In the genomic region with DNA sequence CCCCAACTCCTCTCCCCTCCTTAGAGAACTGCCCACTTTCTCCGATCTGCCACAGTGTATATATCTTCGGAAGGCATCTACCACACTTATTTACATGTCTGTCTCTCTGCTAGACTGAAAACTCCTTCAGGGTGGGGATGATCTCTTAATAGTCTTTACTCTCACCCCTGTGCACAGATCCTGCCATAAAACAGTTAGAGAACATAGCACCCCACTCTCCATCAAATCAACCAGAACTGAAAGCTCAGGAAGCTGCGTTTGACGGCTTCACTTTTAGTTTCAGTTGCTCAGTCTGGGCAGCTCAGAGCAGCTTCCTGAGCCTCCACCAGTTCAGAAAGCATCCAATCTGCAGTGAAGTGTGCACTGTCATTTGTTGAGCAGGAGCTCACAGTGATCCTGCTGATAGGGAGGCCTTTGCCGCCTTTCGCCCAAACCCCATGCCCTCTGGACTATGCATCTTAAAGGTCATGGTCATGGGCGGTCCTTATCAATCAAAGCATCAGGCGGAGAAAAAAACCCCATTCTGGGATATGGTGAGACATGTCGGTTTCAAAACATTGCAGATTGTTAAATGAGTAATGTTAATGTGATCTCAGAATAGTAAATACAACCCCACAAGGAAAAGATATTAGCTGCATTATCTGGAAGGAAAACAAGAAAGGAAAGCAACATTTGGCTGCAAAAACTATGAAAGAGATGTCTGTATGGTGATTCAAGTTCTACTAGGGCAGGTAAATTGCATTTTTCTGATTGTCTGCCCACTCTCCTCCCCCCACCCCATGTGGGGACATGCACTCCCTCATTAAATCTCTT, we compare ENCODE assay signal across 8 cellular contexts.
DNase-seq lines count a peak whose midpoint lies in the region; ATAC-seq and TF ChIP-seq lines count a peak whose summit lies in the region.

No MANE protein-coding gene starts in this region.

- no peak for TF ChIP-seq POLR2A in IMR-90 (IDR thresholded peaks at IDR 0.05; ENCODE audit: low read depth, low read length)

- peak overlapping the region; percentile 35; the same call in 1 of the 2 replicates for H3K27ac ChIP-seq in IMR-90 (ENCODE audit: insufficient read depth, low read length)

- DNase-seq in AG09309 (ENCODE audit: low read depth) (no peak), IMR-90 (peak; percentile 61), fibroblast of mammary gland (ENCODE audit: low read depth) (peak; percentile 44), mesothelial cell of epicardium (ENCODE audit: low spot score in 2 of 2, unreplicated experiment in 2 of 2) (no peak), NCI-H146 treated with DMSO at 0.1 percent for 48 hours (lab: John Stamatoyannopoulos, UW; ENCODE audit: unreplicated experiment) (no peak)
- peak; percentile 90 for DNase-seq in activated CD8-positive, alpha-beta T cell treated with anti-CD3 and anti-CD28 coated beads for 36 hours
- DNase-seq in stimulated activated CD4-positive, alpha-beta T cell treated with anti-CD3 and anti-CD28 coated beads, Interleukin-12 subunit alpha, Interleukin-12 subunit beta, amount 100 ng/mL, for 48 hours (ENCODE audit: low read depth in 2 of 3, low spot score in 1 of 3), result peak; percentile 60 to 76 (median 61)

- H3K27me3 ChIP-seq in IMR-90 (ENCODE audit: control insufficient read depth, insufficient read depth, low read length), result no peaks in the 10 kb centered on the region

- peak overlapping the region; percentile 92 for H3K4me2 ChIP-seq in IMR-90 (ENCODE audit: low read depth, low read length)

- peak overlapping the region; percentile 78; the same call in 1 of the 2 replicates for H3K56ac ChIP-seq in IMR-90 (ENCODE audit: extremely low read depth, insufficient read depth, low read length)

- TF ChIP-seq RAD21 in IMR-90 (IDR thresholded peaks at IDR 0.05; ENCODE audit: low read length), result no peak

- H3K79me1 ChIP-seq in IMR-90 (ENCODE audit: low read depth in 1 of 2, low read length in 2 of 2), result no peaks in the 10 kb centered on the region

- peak overlapping the region; percentile 50; the same call in 1 of the 2 replicates for H3K23ac ChIP-seq in IMR-90 (ENCODE audit: low read depth, low read length)

- H2AK5ac ChIP-seq in IMR-90 (ENCODE audit: low read depth, low read length), result no peak overlapping the region

- H3K9me3 ChIP-seq in IMR-90 (ENCODE audit: control insufficient read depth, insufficient read depth, low read length), result no peaks in the 10 kb centered on the region

- peak overlapping the region; percentile 83 for H3K14ac ChIP-seq in IMR-90 (replicated peaks; ENCODE audit: low read depth, low read length)

- H3K9me3 Mint-ChIP-seq in activated CD8-positive, alpha-beta T cell treated with anti-CD3 and anti-CD28 coated beads for 36 hours, result no peaks in the 10 kb centered on the region
- no peaks in the 10 kb centered on the region for H3K9me3 Mint-ChIP-seq in mesothelial cell of epicardium

- H3K4me3 Mint-ChIP-seq in activated CD8-positive, alpha-beta T cell treated with anti-CD3 and anti-CD28 coated beads for 36 hours, result no peak overlapping the region
- no peak overlapping the region for H3K4me3 Mint-ChIP-seq in mesothelial cell of epicardium

- H2BK120ac ChIP-seq in IMR-90 (ENCODE audit: low read depth, low read length), result peak overlapping the region; percentile 80

- TF ChIP-seq CTCF in AG09309 (IDR thresholded peaks at IDR 0.05; ENCODE audit: control insufficient read depth, insufficient read depth, low read depth, low read length, missing control alignments) (no peak), IMR-90 (conservative IDR thresholded peaks at IDR 0.05; ENCODE audit: low read depth, low read length) (no peak), fibroblast of mammary gland (conservative IDR thresholded peaks at IDR 0.05; ENCODE audit: control insufficient read depth, insufficient read depth, low read depth, low read length) (no peak), mesothelial cell of epicardium (IDR thresholded peaks at IDR 0.05; ENCODE audit: unreplicated experiment) (no peak)
- no peak for TF ChIP-seq CTCF in activated CD8-positive, alpha-beta T cell treated with anti-CD3 and anti-CD28 coated beads for 36 hours (IDR thresholded peaks at IDR 0.05)

- H2BK20ac ChIP-seq in IMR-90 (ENCODE audit: low read depth, low read length), result peak overlapping the region; percentile 76; the same call in 1 of the 2 replicates

- peak overlapping the region; percentile 84 for H4K5ac ChIP-seq in IMR-90 (ENCODE audit: low read depth, low read length)

- dilution Hi-C loops in IMR-90 (cut with HindIII; ENCODE audit: low sequenced_read_pairs, unreplicated experiment), result no loop called here

- peak overlapping the region; percentile 74; the same call in 1 of the 3 replicates for H2BK15ac ChIP-seq in IMR-90 (ENCODE audit: low read depth, low read length)

- H3K4me1 ChIP-seq in IMR-90 (ENCODE audit: control insufficient read depth, insufficient read depth, low read length), result peaks cover 4% of the 10 kb centered on the region; the same call in 1 of the 2 replicates

- peak overlapping the region; percentile 52 to 78; a peak in 3 of 4 replicates for H4K8ac ChIP-seq in IMR-90 (ENCODE audit: low read depth in 2 of 2, low read length in 2 of 2)

- in situ Hi-C loops in IMR-90 (cut with MboI; ENCODE audit: low sequenced_read_pairs), result no loop called here

- peak overlapping the region; percentile 85 for H2AFZ ChIP-seq in IMR-90 (replicated peaks; ENCODE audit: low read length, poor library complexity)

- H3K36me3 Mint-ChIP-seq in activated CD8-positive, alpha-beta T cell treated with anti-CD3 and anti-CD28 coated beads for 36 hours (ENCODE audit: low read depth), result no peaks in the 10 kb centered on the region
- H3K36me3 Mint-ChIP-seq in mesothelial cell of epicardium, result no peaks in the 10 kb centered on the region

- no peak overlapping the region for H3K27ac Mint-ChIP-seq in activated CD8-positive, alpha-beta T cell treated with anti-CD3 and anti-CD28 coated beads for 36 hours
- H3K27ac Mint-ChIP-seq in mesothelial cell of epicardium, result no peak overlapping the region

- H3K4ac ChIP-seq in IMR-90 (ENCODE audit: low read depth, low read length), result peak overlapping the region; percentile 68

- peaks cover 25% of the 10 kb centered on the region for H3K4me1 Mint-ChIP-seq in activated CD8-positive, alpha-beta T cell treated with anti-CD3 and anti-CD28 coated beads for 36 hours (ENCODE audit: low read depth)
- no peaks in the 10 kb centered on the region for H3K4me1 Mint-ChIP-seq in mesothelial cell of epicardium

- POLR2A ChIA-PET in IMR-90 (lab: Charles Lee; ENCODE audit: unreplicated experiment), result interaction anchor here (0.5 to 0.6 kb wide), 2 partner anchors 401 to 975 kb away, joined by 3 to 4 read pairs; no protein-coding TSS in a partner anchor
- POLR2A ChIA-PET in activated CD8-positive, alpha-beta T cell treated with anti-CD3 and anti-CD28 coated beads for 36 hours (lab: Charles Lee), result interaction anchor here (0.6 to 3.5 kb wide), 14 partner anchors 9 to 180 kb away, joined by 3 to 18 read pairs (median 4); a partner anchor contains a TSS

- peak overlapping the region; percentile 86 for H2BK5ac ChIP-seq in IMR-90 (ENCODE audit: low read depth, low read length, poor library complexity, severe bottlenecking)

- peak overlapping the region; percentile 30; the same call in 1 of the 2 replicates for H4K91ac ChIP-seq in IMR-90 (ENCODE audit: insufficient read depth, low read depth, low read length)

- no peaks in the 10 kb centered on the region for H4K20me1 ChIP-seq in IMR-90 (ENCODE audit: insufficient read depth, low read length)

- no TSS peak for BruUV-seq in IMR-90 (replicated peaks; lab: Mats Ljungman, UMichigan)

- WGBS in IMR-90 (ENCODE audit: extremely low coverage in 2 of 2, insufficient read length in 1 of 2), 2 experiments, result 0% methylated on average over 2 of the region's 9 CpGs; no CpG with 5 or more reads in 1 of the 2 experiments

- ATAC-seq in GM21360 (IDR thresholded peaks at IDR 0.05; ENCODE audit: unreplicated experiment) (peak; percentile 50), IMR-90 (ENCODE audit: low read depth) (peak; percentile 92)
- ATAC-seq in activated CD8-positive, alpha-beta T cell treated with anti-CD3 and anti-CD28 coated beads for 36 hours, result peak; percentile 93

- H3K9me1 ChIP-seq in IMR-90 (ENCODE audit: insufficient read depth, low read length), result no peaks in the 10 kb centered on the region; the same call in 1 of the 2 replicates

- H3K18ac ChIP-seq in IMR-90 (ENCODE audit: low read depth, low read length), result peak overlapping the region; percentile 79

- peak overlapping the region; percentile 1; the same call in 1 of the 2 replicates for H3K4me3 ChIP-seq in AG09309 (ENCODE audit: control insufficient read depth, low read depth, low read length)
- peak overlapping the region; percentile 50 for H3K4me3 ChIP-seq in IMR-90 (ENCODE audit: insufficient read depth, low read depth, low read length)
- H3K4me3 ChIP-seq in fibroblast of mammary gland (ENCODE audit: control insufficient read depth, low read depth, low read length), result no peak overlapping the region

- CTCF ChIA-PET in IMR-90 (lab: Yijun Ruan, JAX), result interaction anchor here (0.6 to 1.5 kb wide), 4 partner anchors 9 to 1085 kb away, joined by 3 read pairs; no protein-coding TSS in a partner anchor
- CTCF ChIA-PET in activated CD8-positive, alpha-beta T cell treated with anti-CD3 and anti-CD28 coated beads for 36 hours (lab: Charles Lee), result interaction anchor here (0.9 to 4.8 kb wide), 14 partner anchors 11 to 182 kb away, joined by 3 to 23 read pairs (median 6); a partner anchor contains a TSS

- H3K9ac ChIP-seq in IMR-90 (ENCODE audit: low read depth, low read length), result peak overlapping the region; percentile 34; the same call in 1 of the 2 replicates

- intact Hi-C loops in IMR-90 (cut with micrococcal nuclease), result loop anchor here (2.0 kb wide), 1 partner anchor 169 kb away; no protein-coding TSS in a partner anchor
- intact Hi-C loops in activated CD8-positive, alpha-beta T cell treated with anti-CD3 and anti-CD28 coated beads for 36 hours (cut with micrococcal nuclease), result loop anchor here (1.0 to 5.0 kb wide), 4 partner anchors 44 to 219 kb away; no protein-coding TSS in a partner anchor

- no peaks in the 10 kb centered on the region for H3K27me3 Mint-ChIP-seq in activated CD8-positive, alpha-beta T cell treated with anti-CD3 and anti-CD28 coated beads for 36 hours
- peaks cover 8% of the 10 kb centered on the region for H3K27me3 Mint-ChIP-seq in mesothelial cell of epicardium (ENCODE audit: low read depth)

- H3K36me3 ChIP-seq in IMR-90 (ENCODE audit: control insufficient read depth, insufficient read depth, low read length), result no peaks in the 10 kb centered on the region

- H2AK9ac ChIP-seq in IMR-90 (replicated peaks; ENCODE audit: low read depth, low read length, poor library complexity), result no peak overlapping the region

TF ChIP-seq in IMR-90, 13 proteins besides CTCF, POLR2A, EP300 and RAD21 (continues in another document):
- TF ChIP-seq CEBPB (IDR thresholded peaks at IDR 0.05; ENCODE audit: low read depth, low read length) (peak; percentile 31; the same call in 1 of the 2 replicates), CHD1 (IDR thresholded peaks at IDR 0.05; ENCODE audit: low read depth, low read length) (no peak), MXI1 (IDR thresholded peaks at IDR 0.05; ENCODE audit: borderline replicate concordance, low read depth, low read length) (no peak)

Comparison
In these comparisons a context has a peak if more than half of its experiments do, and no peak if none do; other contexts are left out.
1. DNase-seq: peak in IMR-90 (single experiment), activated CD8-positive, alpha-beta T cell treated with anti-CD3 and anti-CD28 coated beads for 36 hours (single experiment), fibroblast of mammary gland (single experiment) and stimulated activated CD4-positive, alpha-beta T cell treated with anti-CD3 and anti-CD28 coated beads, Interleukin-12 subunit alpha, Interleukin-12 subunit beta, amount 100 ng/mL, for 48 hours (3 of 3); none in AG09309 (single experiment), mesothelial cell of epicardium (0 of 2) and NCI-H146 treated with DMSO at 0.1 percent for 48 hours (single experiment).
2. Peak in every context shown above with its lines, with median percentiles within 50 percentile points of each other: ATAC-seq.